In the genomic region with DNA sequence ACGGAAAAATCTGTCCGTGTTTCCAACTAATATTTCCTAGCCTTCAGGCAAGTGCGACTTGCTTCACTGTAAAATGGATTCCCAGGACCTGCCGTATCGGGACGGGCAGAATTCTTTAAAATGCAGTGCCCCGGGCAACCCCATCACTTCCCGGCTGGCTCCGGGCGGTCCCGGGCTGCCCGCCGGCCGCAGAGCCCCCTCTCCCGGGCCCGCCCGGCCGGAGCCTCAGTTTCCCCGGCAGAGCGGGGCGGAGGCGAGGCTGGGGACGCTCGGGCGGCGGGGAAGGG, we compare ENCODE assay signal across 12 cellular contexts.
DNase-seq lines count a peak whose midpoint lies in the region; ATAC-seq and TF ChIP-seq lines count a peak whose summit lies in the region.
"Had no signal": no experiment of that assay in that cellular context is flagged by ENCODE, and none has a peak within 500 bp of the region (broad histone marks: within the 10 kb centered on the region; RNA-seq: fewer than 3 reads in every experiment).

No MANE protein-coding gene starts in this region.

- TF ChIP-seq CTCF in RWPE1 (conservative IDR thresholded peaks at IDR 0.05; ENCODE audit: low read depth) = no peak
- TF ChIP-seq CTCF in testis (IDR thresholded peaks at IDR 0.05) = no peak

- CTCF ChIA-PET in RWPE1 (lab: Yijun Ruan, JAX) = no interaction called here

- no peak overlapping the region for H3K14ac ChIP-seq in mesenchymal stem cell (ENCODE audit: low read length in 2 of 2)

- H3K4me3 ChIP-seq in duodenal mucosa (ENCODE audit: low read depth in 1 of 2, low read length in 2 of 2) (peak overlapping the region; percentile 3 to 48), mesenchymal stem cell (ENCODE audit: insufficient read depth in 1 of 2, low read depth in 1 of 2, low read length in 2 of 2) (peak overlapping the region in 1 of 2 experiments; percentile 44), testis (peak overlapping the region; percentile 45 to 55)

- H3K9ac ChIP-seq in duodenal mucosa (ENCODE audit: low read depth in 1 of 2, low read length in 2 of 2) = no peak overlapping the region
- H3K9ac ChIP-seq in mesenchymal stem cell (ENCODE audit: low read length) = peak overlapping the region; percentile 73

- no peak overlapping the region for H2BK5ac ChIP-seq in mesenchymal stem cell (ENCODE audit: low read depth, low read length, poor library complexity, severe bottlenecking)

- no peak overlapping the region for H2BK12ac ChIP-seq in mesenchymal stem cell (ENCODE audit: low read length in 2 of 2)

- H2BK15ac ChIP-seq in mesenchymal stem cell (ENCODE audit: low read depth, poor library complexity, severe bottlenecking) = no peak overlapping the region

- no peak for DNase-seq in RWPE1 (ENCODE audit: low spot score)
- no peak for DNase-seq in mesenchymal stem cell
- DNase-seq in testis = no peak
- no peak for DNase-seq in activated gamma-delta T cell (lab: John Stamatoyannopoulos, UW)
- DNase-seq: activated CD4-positive, alpha-beta T cell treated with anti-CD3 and anti-CD28 coated beads for 1 hour; activated T-cell treated with anti-CD3 and anti-CD28 coated beads, Interleukin-2, amount 50 U/mL, for 72 hours; stimulated activated CD4-positive, alpha-beta T cell treated with anti-CD3 and anti-CD28 coated beads, Interleukin-4, amount 100 ng/mL, for 24 hours; stimulated activated naive CD4-positive, alpha-beta T cell had no signal

- H3K23ac ChIP-seq in mesenchymal stem cell (ENCODE audit: low read length in 2 of 2) = no peak overlapping the region

- no peaks in the 10 kb centered on the region for H3K36me3 ChIP-seq in duodenal mucosa (ENCODE audit: control insufficient read depth in 1 of 2, insufficient read depth in 2 of 2, low read length in 2 of 2)
- peaks cover 3 to 11% of the 10 kb centered on the region in 2 experiments for H3K36me3 ChIP-seq in mesenchymal stem cell (ENCODE audit: control insufficient read depth in 1 of 2, insufficient read depth in 2 of 2, low read depth in 1 of 2, low read length in 2 of 2)
- H3K36me3 ChIP-seq in testis (ENCODE audit: low read depth, missing control alignments) = no peaks in the 10 kb centered on the region

- H3K4me1 ChIP-seq in duodenal mucosa (ENCODE audit: control insufficient read depth in 1 of 2, insufficient read depth in 2 of 2, low read length in 2 of 2) = peaks cover 35 to 54% of the 10 kb centered on the region in 2 donors
- H3K4me1 ChIP-seq in mesenchymal stem cell (ENCODE audit: control insufficient read depth, insufficient read depth, low read depth, low read length) = peaks cover 9% of the 10 kb centered on the region
- H3K4me1 ChIP-seq in testis = peaks cover 52% of the 10 kb centered on the region

- H4K91ac ChIP-seq in mesenchymal stem cell (ENCODE audit: low read length) = no peak overlapping the region

- POLR2A ChIA-PET in RWPE1 (lab: Yijun Ruan, JAX; ENCODE audit: low non-redundant PET) = no interaction called here

- intact Hi-C loops in testis (cut with DNase I; ENCODE audit: low total_unique reads) = no loop called here

- H2BK120ac ChIP-seq in mesenchymal stem cell (ENCODE audit: low read depth, low read length) = no peak overlapping the region

- no peak overlapping the region for H2AK5ac ChIP-seq in mesenchymal stem cell (ENCODE audit: low read length, severe bottlenecking)

- peaks cover 28% of the 10 kb centered on the region for H3K79me1 ChIP-seq in mesenchymal stem cell (replicated peaks; ENCODE audit: low read length, poor library complexity, severe bottlenecking)

- ATAC-seq in HG02623 (IDR thresholded peaks at IDR 0.05; ENCODE audit: unreplicated experiment) (no peak), GM21367 (IDR thresholded peaks at IDR 0.05; ENCODE audit: unreplicated experiment) (no peak), GM21390 (IDR thresholded peaks at IDR 0.05; ENCODE audit: unreplicated experiment) (no peak)
- ATAC-seq: activated T-cell treated with anti-CD3 and anti-CD28 coated beads, Interleukin-2, amount 50 U/mL, for 72 hours had no signal

- no peaks in the 10 kb centered on the region for H3K9me3 ChIP-seq in duodenal mucosa (ENCODE audit: control insufficient read depth in 1 of 2, low read length in 2 of 2)
- H3K9me3 ChIP-seq in mesenchymal stem cell (ENCODE audit: control insufficient read depth, low read length) = no peaks in the 10 kb centered on the region
- no peaks in the 10 kb centered on the region for H3K9me3 ChIP-seq in testis

- no peak overlapping the region for H3K4ac ChIP-seq in mesenchymal stem cell (ENCODE audit: low read depth in 1 of 2, low read length in 2 of 2)

- H3K4me2 ChIP-seq in mesenchymal stem cell (ENCODE audit: low read length, poor library complexity, severe bottlenecking) = peak overlapping the region; percentile 71

- no peak overlapping the region for H2AFZ ChIP-seq in mesenchymal stem cell (ENCODE audit: low read depth, low read length)

- TF ChIP-seq POLR2A in testis (IDR thresholded peaks at IDR 0.05) = no peak

- H4K8ac ChIP-seq in mesenchymal stem cell (ENCODE audit: low read length) = no peak overlapping the region

- peak overlapping the region; percentile 85 for H3K27ac ChIP-seq in RWPE1
- H3K27ac ChIP-seq in duodenal mucosa (ENCODE audit: low read depth, low read length) = no peak overlapping the region
- no peak overlapping the region for H3K27ac ChIP-seq in mesenchymal stem cell (ENCODE audit: low read length, poor library complexity, severe bottlenecking)
- H3K27ac ChIP-seq in testis = peak overlapping the region; percentile 94 to 100

- no peaks in the 10 kb centered on the region for H3K27me3 ChIP-seq in duodenal mucosa (ENCODE audit: control insufficient read depth in 1 of 2, insufficient read depth in 2 of 2, low read length in 2 of 2)
- H3K27me3 ChIP-seq in mesenchymal stem cell (ENCODE audit: control insufficient read depth in 1 of 2, insufficient read depth in 1 of 2, low read length in 2 of 2) = no peaks in the 10 kb centered on the region
- no peaks in the 10 kb centered on the region for H3K27me3 ChIP-seq in testis

- H3K18ac ChIP-seq in mesenchymal stem cell (ENCODE audit: low read depth in 1 of 2, low read length in 2 of 2) = no peak overlapping the region

- 10% methylated on average over 26 of the region's 26 CpGs for WGBS in mesenchymal stem cell
- 53 to 56% methylated on average over 9 to 26 of the region's 26 CpGs for WGBS in testis, 2 donors

Comparison
In these comparisons a context has a peak if more than half of its experiments do, and no peak if none do; other contexts are left out.
1. H3K27ac ChIP-seq: peak in RWPE1 (single experiment) and testis (2 of 2); none in duodenal mucosa (single experiment) and mesenchymal stem cell (single experiment).